Comparison of ENCODE assay signal across 25 cellular contexts in genomic region chr1:208835082-208835467, GRCh38.
DNase-seq lines count a peak whose midpoint lies in the region; ATAC-seq and TF ChIP-seq lines count a peak whose summit lies in the region.
"Had no signal": no experiment of that assay in that cellular context is flagged by ENCODE, and none has a peak within 500 bp of the region (broad histone marks: within the 10 kb centered on the region; RNA-seq: fewer than 3 reads in every experiment).

No MANE protein-coding gene starts in this region.

- TF ChIP-seq CTCF in GM23338 (conservative IDR thresholded peaks at IDR 0.05; ENCODE audit: low read depth in 2 of 2) (no peak), nephron (IDR thresholded peaks at IDR 0.05; ENCODE audit: unreplicated experiment in 3 of 3) (no peak)

- peak overlapping the region; percentile 76; the same call in 1 of the 2 replicates for H2AFZ ChIP-seq in GM23338
- H2AFZ ChIP-seq: PC-9 had no signal

- no peaks in the 10 kb centered on the region for H3K9me3 ChIP-seq in MG63
- H3K9me3 ChIP-seq: heart left ventricle, psoas muscle, suprapubic skin, vagina had no signal

- H3K27ac ChIP-seq in GM23338 (ENCODE audit: low read depth) (no peak overlapping the region), caudate nucleus (ENCODE audit: low read depth, low read length) (no peak overlapping the region)
- H3K27ac ChIP-seq: C4-2B, dorsolateral prefrontal cortex, heart left ventricle, PC-9, psoas muscle, skin epidermis, suprapubic skin, vagina had no signal

- peak; percentile 11 for DNase-seq in GM23338 (ENCODE audit: low spot score)
- DNase-seq in NCI-H1930 (lab: John Stamatoyannopoulos, UW) = peak; percentile 40 to 66
- peak; percentile 39 for DNase-seq in SHP77 treated with DMSO at 0.1 percent for 48 hours (lab: John Stamatoyannopoulos, UW)
- DNase-seq in NK-92 treated with Interleukin-12 subunit alpha and Interleukin-12 subunit beta, amount 100 ng/mL, for 24 hours (lab: John Stamatoyannopoulos, UW) = no peak
- no peak for DNase-seq in MG63
- no peak for DNase-seq in HPDE6-E6E7 (ENCODE audit: extremely low spot score)
- DNase-seq in caudate nucleus (lab: John Stamatoyannopoulos, UW) = no peak
- DNase-seq: activated CD4-positive, alpha-beta T cell treated with anti-CD3 and anti-CD28 coated beads for 4 hours; activated naive CD4-positive, alpha-beta T cell treated with anti-CD3 and anti-CD28 coated beads for 36 hours; activated T-cell treated with anti-CD3 and anti-CD28 coated beads, Interleukin-2, amount 50 U/mL, for 72 hours; dorsolateral prefrontal cortex; GF-D8; heart left ventricle; left colon; MM.1S; PC-9; psoas muscle; stimulated activated CD4-positive, alpha-beta T cell treated with anti-CD3 and anti-CD28 coated beads, Interleukin-2, amount 100 ng/mL, for 24 hours had no signal

- H3K79me2 ChIP-seq in GM23338 (replicated peaks; ENCODE audit: insufficient read depth) = no peaks in the 10 kb centered on the region

- H3K4me2 ChIP-seq in GM23338 = no peak overlapping the region
- H3K4me2 ChIP-seq: PC-9 had no signal

- H3K36me3 Mint-ChIP-seq in GM23338 (ENCODE audit: low read depth) (no peaks in the 10 kb centered on the region), nephron (ENCODE audit: low read depth) (no peaks in the 10 kb centered on the region)
- H3K36me3 Mint-ChIP-seq: stimulated activated effector memory CD8-positive, alpha-beta T cell treated with anti-CD3 and anti-CD28 coated beads, Interleukin-12 subunit alpha, Interleukin-12 subunit beta, amount 100 ng/mL, for 72 hours had no signal

- H3K4me3 ChIP-seq in GM23338 (no peak overlapping the region), MG63 (no peak overlapping the region)
- H3K4me3 ChIP-seq: heart left ventricle, K562, PC-9, psoas muscle, skin epidermis, suprapubic skin, vagina had no signal

- peaks cover 26% of the 10 kb centered on the region for H3K4me1 Mint-ChIP-seq in GM23338
- peaks cover 31% of the 10 kb centered on the region for H3K4me1 Mint-ChIP-seq in nephron
- H3K4me1 Mint-ChIP-seq: stimulated activated effector memory CD8-positive, alpha-beta T cell treated with anti-CD3 and anti-CD28 coated beads, Interleukin-12 subunit alpha, Interleukin-12 subunit beta, amount 100 ng/mL, for 72 hours had no signal

- H3K36me3 ChIP-seq in GM23338 (ENCODE audit: insufficient read depth) (no peaks in the 10 kb centered on the region), MG63 (no peaks in the 10 kb centered on the region)
- H3K36me3 ChIP-seq: heart left ventricle, suprapubic skin, vagina had no signal

- peak; percentile 84 for ATAC-seq in GM23338
- ATAC-seq: activated T-cell treated with anti-CD3 and anti-CD28 coated beads, Interleukin-2, amount 50 U/mL, for 72 hours; heart left ventricle; K562; left colon; psoas muscle; stimulated activated effector memory CD8-positive, alpha-beta T cell treated with anti-CD3 and anti-CD28 coated beads, Interleukin-12 subunit alpha, Interleukin-12 subunit beta, amount 100 ng/mL, for 72 hours had no signal

- no peaks in the 10 kb centered on the region for H3K27me3 ChIP-seq in GM23338 (ENCODE audit: insufficient read depth)
- H3K27me3 ChIP-seq in MG63 = no peaks in the 10 kb centered on the region
- H3K27me3 ChIP-seq: suprapubic skin, vagina had no signal

- H3K9me3 Mint-ChIP-seq in GM23338 (no peaks in the 10 kb centered on the region), nephron (no peaks in the 10 kb centered on the region)
- H3K9me3 Mint-ChIP-seq: activated naive CD4-positive, alpha-beta T cell treated with anti-CD3 and anti-CD28 coated beads for 36 hours; activated T-cell treated with anti-CD3 and anti-CD28 coated beads, Interleukin-2, amount 50 U/mL, for 72 hours; stimulated activated effector memory CD8-positive, alpha-beta T cell treated with anti-CD3 and anti-CD28 coated beads, Interleukin-12 subunit alpha, Interleukin-12 subunit beta, amount 100 ng/mL, for 72 hours had no signal

- H3K4me1 ChIP-seq in GM23338 (ENCODE audit: insufficient read depth) = peaks cover 16% of the 10 kb centered on the region
- H3K4me1 ChIP-seq: psoas muscle, suprapubic skin, vagina had no signal

- H3K4me3 Mint-ChIP-seq in GM23338 (no peak overlapping the region), nephron (peak overlapping the region; percentile 16 to 55 (median 18))
- H3K4me3 Mint-ChIP-seq: activated naive CD4-positive, alpha-beta T cell treated with anti-CD3 and anti-CD28 coated beads for 36 hours; activated T-cell treated with anti-CD3 and anti-CD28 coated beads, Interleukin-2, amount 50 U/mL, for 72 hours; stimulated activated effector memory CD8-positive, alpha-beta T cell treated with anti-CD3 and anti-CD28 coated beads, Interleukin-12 subunit alpha, Interleukin-12 subunit beta, amount 100 ng/mL, for 72 hours had no signal

- no peaks in the 10 kb centered on the region for H3F3A ChIP-seq in GM23338 (replicated peaks; ENCODE audit: low read depth)

- H3K27me3 Mint-ChIP-seq in GM23338 (ENCODE audit: insufficient read depth, low read depth, poor library complexity) (peaks cover 3% of the 10 kb centered on the region), nephron (ENCODE audit: low read depth) (peaks cover 14% of the 10 kb centered on the region)

- H3K27ac Mint-ChIP-seq in GM23338 (no peak overlapping the region), nephron (peak overlapping the region; percentile 12 to 68 (median 64))
- H3K27ac Mint-ChIP-seq: activated naive CD4-positive, alpha-beta T cell treated with anti-CD3 and anti-CD28 coated beads for 36 hours; activated T-cell treated with anti-CD3 and anti-CD28 coated beads, Interleukin-2, amount 50 U/mL, for 72 hours; stimulated activated effector memory CD8-positive, alpha-beta T cell treated with anti-CD3 and anti-CD28 coated beads, Interleukin-12 subunit alpha, Interleukin-12 subunit beta, amount 100 ng/mL, for 72 hours had no signal

- H4K20me1 ChIP-seq in GM23338 (replicated peaks; ENCODE audit: insufficient read depth) = no peaks in the 10 kb centered on the region

- H3K9me2 ChIP-seq in GM23338 (ENCODE audit: insufficient read depth) = 0 out of 2 replicates have a peak, but pooled peaks cover 5% of the 10 kb centered on the region

TF ChIP-seq in GM23338, 12 proteins besides CTCF, POLR2A, EP300 and RAD21 (continues in another document):
- TF ChIP-seq CREB1 (CRISPR knock-in tag; IDR thresholded peaks at IDR 0.05; ENCODE audit: low read depth) = no peak
- TF ChIP-seq, protein P1, sequence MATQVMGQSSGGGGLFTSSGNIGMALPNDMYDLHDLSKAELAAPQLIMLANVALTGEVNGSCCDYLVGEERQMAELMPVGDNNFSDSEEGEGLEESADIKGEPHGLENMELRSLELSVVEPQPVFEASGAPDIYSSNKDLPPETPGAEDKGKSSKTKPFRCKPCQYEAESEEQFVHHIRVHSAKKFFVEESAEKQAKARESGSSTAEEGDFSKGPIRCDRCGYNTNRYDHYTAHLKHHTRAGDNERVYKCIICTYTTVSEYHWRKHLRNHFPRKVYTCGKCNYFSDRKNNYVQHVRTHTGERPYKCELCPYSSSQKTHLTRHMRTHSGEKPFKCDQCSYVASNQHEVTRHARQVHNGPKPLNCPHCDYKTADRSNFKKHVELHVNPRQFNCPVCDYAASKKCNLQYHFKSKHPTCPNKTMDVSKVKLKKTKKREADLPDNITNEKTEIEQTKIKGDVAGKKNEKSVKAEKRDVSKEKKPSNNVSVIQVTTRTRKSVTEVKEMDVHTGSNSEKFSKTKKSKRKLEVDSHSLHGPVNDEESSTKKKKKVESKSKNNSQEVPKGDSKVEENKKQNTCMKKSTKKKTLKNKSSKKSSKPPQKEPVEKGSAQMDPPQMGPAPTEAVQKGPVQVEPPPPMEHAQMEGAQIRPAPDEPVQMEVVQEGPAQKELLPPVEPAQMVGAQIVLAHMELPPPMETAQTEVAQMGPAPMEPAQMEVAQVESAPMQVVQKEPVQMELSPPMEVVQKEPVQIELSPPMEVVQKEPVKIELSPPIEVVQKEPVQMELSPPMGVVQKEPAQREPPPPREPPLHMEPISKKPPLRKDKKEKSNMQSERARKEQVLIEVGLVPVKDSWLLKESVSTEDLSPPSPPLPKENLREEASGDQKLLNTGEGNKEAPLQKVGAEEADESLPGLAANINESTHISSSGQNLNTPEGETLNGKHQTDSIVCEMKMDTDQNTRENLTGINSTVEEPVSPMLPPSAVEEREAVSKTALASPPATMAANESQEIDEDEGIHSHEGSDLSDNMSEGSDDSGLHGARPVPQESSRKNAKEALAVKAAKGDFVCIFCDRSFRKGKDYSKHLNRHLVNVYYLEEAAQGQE (IDR thresholded peaks at IDR 0.05; ENCODE audit: unreplicated experiment) = no peak
- no peak for TF ChIP-seq JUNB (IDR thresholded peaks at IDR 0.05; ENCODE audit: unreplicated experiment)
- TF ChIP-seq, protein P2, sequence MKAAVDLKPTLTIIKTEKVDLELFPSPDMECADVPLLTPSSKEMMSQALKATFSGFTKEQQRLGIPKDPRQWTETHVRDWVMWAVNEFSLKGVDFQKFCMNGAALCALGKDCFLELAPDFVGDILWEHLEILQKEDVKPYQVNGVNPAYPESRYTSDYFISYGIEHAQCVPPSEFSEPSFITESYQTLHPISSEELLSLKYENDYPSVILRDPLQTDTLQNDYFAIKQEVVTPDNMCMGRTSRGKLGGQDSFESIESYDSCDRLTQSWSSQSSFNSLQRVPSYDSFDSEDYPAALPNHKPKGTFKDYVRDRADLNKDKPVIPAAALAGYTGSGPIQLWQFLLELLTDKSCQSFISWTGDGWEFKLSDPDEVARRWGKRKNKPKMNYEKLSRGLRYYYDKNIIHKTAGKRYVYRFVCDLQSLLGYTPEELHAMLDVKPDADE (IDR thresholded peaks at IDR 0.05) = no peak
- no peak for TF ChIP-seq NANOG (IDR thresholded peaks at IDR 0.05; ENCODE audit: borderline replicate concordance)
- no peak for TF ChIP-seq ZNF331 (CRISPR knock-in tag; IDR thresholded peaks at IDR 0.05; ENCODE audit: low read depth)

Comparison
In these comparisons a context has a peak if more than half of its experiments do, and no peak if none do; other contexts are left out.
1. DNase-seq: peak in GM23338 (single experiment), NCI-H1930 (2 of 2) and SHP77 treated with DMSO at 0.1 percent for 48 hours (single experiment); none in NK-92 treated with Interleukin-12 subunit alpha and Interleukin-12 subunit beta, amount 100 ng/mL, for 24 hours (single experiment), MG63 (single experiment), HPDE6-E6E7 (single experiment) and caudate nucleus (0 of 61).